1 cellular context compared by ENCODE assay signal in the genomic region with DNA sequence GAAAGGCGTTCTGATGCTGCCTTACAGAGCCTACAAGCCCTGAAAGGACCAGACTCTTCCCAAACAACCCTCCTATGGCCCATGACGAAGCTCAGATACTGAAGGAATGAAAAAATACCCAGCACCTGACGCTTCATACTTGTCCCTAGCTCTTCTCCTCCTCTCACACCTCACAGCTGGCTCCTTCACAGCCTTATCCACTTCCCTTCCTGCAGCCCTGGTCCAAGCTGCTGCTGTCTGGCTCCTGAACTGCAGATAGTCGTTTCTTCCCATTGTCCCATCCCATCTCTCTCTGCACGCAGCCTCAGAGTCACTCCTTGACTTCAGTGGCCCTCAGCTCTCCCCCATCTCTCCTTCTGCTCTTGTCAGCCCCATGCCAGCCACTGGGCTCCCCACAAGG.
TF ChIP-seq lines count a peak whose summit lies in the region.

No MANE protein-coding gene starts in this region.

TF ChIP-seq in GM23338, 12 proteins besides CTCF, POLR2A, EP300 and RAD21 (continued from another document):
- TF ChIP-seq, protein P1, sequence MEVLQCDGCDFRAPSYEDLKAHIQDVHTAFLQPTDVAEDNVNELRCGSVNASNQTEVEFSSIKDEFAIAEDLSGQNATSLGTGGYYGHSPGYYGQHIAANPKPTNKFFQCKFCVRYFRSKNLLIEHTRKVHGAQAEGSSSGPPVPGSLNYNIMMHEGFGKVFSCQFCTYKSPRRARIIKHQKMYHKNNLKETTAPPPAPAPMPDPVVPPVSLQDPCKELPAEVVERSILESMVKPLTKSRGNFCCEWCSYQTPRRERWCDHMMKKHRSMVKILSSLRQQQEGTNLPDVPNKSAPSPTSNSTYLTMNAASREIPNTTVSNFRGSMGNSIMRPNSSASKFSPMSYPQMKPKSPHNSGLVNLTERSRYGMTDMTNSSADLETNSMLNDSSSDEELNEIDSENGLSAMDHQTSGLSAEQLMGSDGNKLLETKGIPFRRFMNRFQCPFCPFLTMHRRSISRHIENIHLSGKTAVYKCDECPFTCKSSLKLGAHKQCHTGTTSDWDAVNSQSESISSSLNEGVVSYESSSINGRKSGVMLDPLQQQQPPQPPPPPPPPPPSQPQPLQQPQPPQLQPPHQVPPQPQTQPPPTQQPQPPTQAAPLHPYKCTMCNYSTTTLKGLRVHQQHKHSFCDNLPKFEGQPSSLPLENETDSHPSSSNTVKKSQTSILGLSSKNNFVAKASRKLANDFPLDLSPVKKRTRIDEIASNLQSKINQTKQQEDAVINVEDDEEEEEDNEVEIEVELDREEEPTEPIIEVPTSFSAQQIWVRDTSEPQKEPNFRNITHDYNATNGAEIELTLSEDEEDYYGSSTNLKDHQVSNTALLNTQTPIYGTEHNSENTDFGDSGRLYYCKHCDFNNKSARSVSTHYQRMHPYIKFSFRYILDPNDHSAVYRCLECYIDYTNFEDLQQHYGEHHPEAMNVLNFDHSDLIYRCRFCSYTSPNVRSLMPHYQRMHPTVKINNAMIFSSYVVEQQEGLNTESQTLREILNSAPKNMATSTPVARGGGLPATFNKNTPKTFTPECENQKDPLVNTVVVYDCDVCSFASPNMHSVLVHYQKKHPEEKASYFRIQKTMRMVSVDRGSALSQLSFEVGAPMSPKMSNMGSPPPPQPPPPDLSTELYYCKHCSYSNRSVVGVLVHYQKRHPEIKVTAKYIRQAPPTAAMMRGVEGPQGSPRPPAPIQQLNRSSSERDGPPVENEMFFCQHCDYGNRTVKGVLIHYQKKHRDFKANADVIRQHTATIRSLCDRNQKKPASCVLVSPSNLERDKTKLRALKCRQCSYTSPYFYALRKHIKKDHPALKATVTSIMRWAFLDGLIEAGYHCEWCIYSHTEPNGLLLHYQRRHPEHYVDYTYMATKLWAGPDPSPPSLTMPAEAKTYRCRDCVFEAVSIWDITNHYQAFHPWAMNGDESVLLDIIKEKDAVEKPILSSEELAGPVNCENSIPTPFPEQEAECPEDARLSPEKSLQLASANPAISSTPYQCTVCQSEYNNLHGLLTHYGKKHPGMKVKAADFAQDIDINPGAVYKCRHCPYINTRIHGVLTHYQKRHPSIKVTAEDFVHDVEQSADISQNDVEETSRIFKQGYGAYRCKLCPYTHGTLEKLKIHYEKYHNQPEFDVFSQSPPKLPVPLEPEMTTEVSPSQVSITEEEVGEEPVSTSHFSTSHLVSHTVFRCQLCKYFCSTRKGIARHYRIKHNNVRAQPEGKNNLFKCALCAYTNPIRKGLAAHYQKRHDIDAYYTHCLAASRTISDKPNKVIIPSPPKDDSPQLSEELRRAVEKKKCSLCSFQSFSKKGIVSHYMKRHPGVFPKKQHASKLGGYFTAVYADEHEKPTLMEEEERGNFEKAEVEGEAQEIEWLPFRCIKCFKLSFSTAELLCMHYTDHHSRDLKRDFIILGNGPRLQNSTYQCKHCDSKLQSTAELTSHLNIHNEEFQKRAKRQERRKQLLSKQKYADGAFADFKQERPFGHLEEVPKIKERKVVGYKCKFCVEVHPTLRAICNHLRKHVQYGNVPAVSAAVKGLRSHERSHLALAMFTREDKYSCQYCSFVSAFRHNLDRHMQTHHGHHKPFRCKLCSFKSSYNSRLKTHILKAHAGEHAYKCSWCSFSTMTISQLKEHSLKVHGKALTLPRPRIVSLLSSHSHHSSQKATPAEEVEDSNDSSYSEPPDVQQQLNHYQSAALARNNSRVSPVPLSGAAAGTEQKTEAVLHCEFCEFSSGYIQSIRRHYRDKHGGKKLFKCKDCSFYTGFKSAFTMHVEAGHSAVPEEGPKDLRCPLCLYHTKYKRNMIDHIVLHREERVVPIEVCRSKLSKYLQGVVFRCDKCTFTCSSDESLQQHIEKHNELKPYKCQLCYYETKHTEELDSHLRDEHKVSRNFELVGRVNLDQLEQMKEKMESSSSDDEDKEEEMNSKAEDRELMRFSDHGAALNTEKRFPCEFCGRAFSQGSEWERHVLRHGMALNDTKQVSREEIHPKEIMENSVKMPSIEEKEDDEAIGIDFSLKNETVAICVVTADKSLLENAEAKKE (CRISPR knock-in tag; IDR thresholded peaks at IDR 0.05), result no peak
- no peak for TF ChIP-seq EZH2 (IDR thresholded peaks at IDR 0.05; ENCODE audit: low read depth, unreplicated experiment)
- TF ChIP-seq ZNF331 (CRISPR knock-in tag; IDR thresholded peaks at IDR 0.05; ENCODE audit: low read depth), result no peak
- TF ChIP-seq POLR2AphosphoS5 (IDR thresholded peaks at IDR 0.05; ENCODE audit: low read depth), result no peak
